Comparison of ENCODE assay signal across 13 cellular contexts in genomic region chr6:72363844-72364740, GRCh38.
DNase-seq lines count a peak whose midpoint lies in the region; ATAC-seq and TF ChIP-seq lines count a peak whose summit lies in the region.
"Had no signal": no experiment of that assay in that cellular context is flagged by ENCODE, and none has a peak within 500 bp of the region (broad histone marks: within the 10 kb centered on the region; RNA-seq: fewer than 3 reads in every experiment).

No MANE protein-coding gene starts in this region.

- H3K9me3 Mint-ChIP-seq in stimulated activated naive CD8-positive, alpha-beta T cell treated with anti-CD3 and anti-CD28 coated beads, Interleukin-15, amount 100 ng/mL, for 72 hours: no peaks in the 10 kb centered on the region
- H3K9me3 Mint-ChIP-seq: stimulated activated memory B cell treated with anti-CD40 and anti-IgM and Interleukin-4, amounts not matched to agents 10 μg/mL and 1 μg/mL and 100 μg/mL, for 72 hours had no signal

- ATAC-seq in SK-N-SH treated with all-trans-retinoic acid at 6 μM for 48 hours (peak; percentile 98), GM18858 (IDR thresholded peaks at IDR 0.05; ENCODE audit: unreplicated experiment) (no peak)
- no peak for ATAC-seq in stimulated activated naive CD8-positive, alpha-beta T cell treated with anti-CD3 and anti-CD28 coated beads, Interleukin-15, amount 100 ng/mL, for 72 hours
- ATAC-seq: stimulated activated memory B cell treated with anti-CD40 and anti-IgM and Interleukin-4, amounts not matched to agents 10 μg/mL and 1 μg/mL and 100 μg/mL, for 72 hours had no signal

- H3K4me3 Mint-ChIP-seq in stimulated activated naive CD8-positive, alpha-beta T cell treated with anti-CD3 and anti-CD28 coated beads, Interleukin-15, amount 100 ng/mL, for 72 hours: no peak overlapping the region
- H3K4me3 Mint-ChIP-seq: stimulated activated memory B cell treated with anti-CD40 and anti-IgM and Interleukin-4, amounts not matched to agents 10 μg/mL and 1 μg/mL and 100 μg/mL, for 72 hours had no signal

- no peak overlapping the region for H3K27ac Mint-ChIP-seq in stimulated activated naive CD8-positive, alpha-beta T cell treated with anti-CD3 and anti-CD28 coated beads, Interleukin-15, amount 100 ng/mL, for 72 hours
- H3K27ac Mint-ChIP-seq: stimulated activated memory B cell treated with anti-CD40 and anti-IgM and Interleukin-4, amounts not matched to agents 10 μg/mL and 1 μg/mL and 100 μg/mL, for 72 hours had no signal

- no peak overlapping the region for H3K4me3 ChIP-seq in fibroblast of villous mesenchyme (ENCODE audit: low read depth, low read length)
- H3K4me3 ChIP-seq in skeletal muscle cell (ENCODE audit: low read depth, low read length): no peak overlapping the region
- H3K4me3 ChIP-seq: cardiac muscle cell, right atrium auricular region had no signal

- no peaks in the 10 kb centered on the region for H3K4me1 Mint-ChIP-seq in stimulated activated naive CD8-positive, alpha-beta T cell treated with anti-CD3 and anti-CD28 coated beads, Interleukin-15, amount 100 ng/mL, for 72 hours

- peaks cover 7% of the 10 kb centered on the region for H3K27me3 Mint-ChIP-seq in stimulated activated naive CD8-positive, alpha-beta T cell treated with anti-CD3 and anti-CD28 coated beads, Interleukin-15, amount 100 ng/mL, for 72 hours
- H3K27me3 Mint-ChIP-seq: stimulated activated memory B cell treated with anti-CD40 and anti-IgM and Interleukin-4, amounts not matched to agents 10 μg/mL and 1 μg/mL and 100 μg/mL, for 72 hours had no signal

- TF ChIP-seq CTCF in fibroblast of villous mesenchyme (IDR thresholded peaks at IDR 0.05; ENCODE audit: insufficient read depth, low read depth, low read length): no peak

- DNase-seq in GM04503 (ENCODE audit: low read depth) (peak; percentile 85), fibroblast of villous mesenchyme (ENCODE audit: low read depth) (peak; percentile 69), skeletal muscle cell (ENCODE audit: low read depth) (peak; percentile 97), ureter (ENCODE audit: low spot score) (no peak)
- no peak for DNase-seq in stimulated activated naive CD8-positive, alpha-beta T cell treated with anti-CD3 and anti-CD28 coated beads, Interleukin-15, amount 100 ng/mL, for 72 hours
- DNase-seq in activated CD4-positive, alpha-beta T cell treated with anti-CD3 and anti-CD28 coated beads for 48 hours: no peak
- DNase-seq: NCI-H1436, SIG-M5 had no signal

TF ChIP-seq in SK-N-SH treated with all-trans-retinoic acid at 6 μM for 48 hours, 23 proteins besides CTCF, POLR2A, EP300 and RAD21:
- TF ChIP-seq ARNTL (CRISPR knock-in tag; IDR thresholded peaks at IDR 0.05; ENCODE audit: borderline replicate concordance, low read depth) (no peak), PPARA (CRISPR knock-in tag; IDR thresholded peaks at IDR 0.05; ENCODE audit: borderline replicate concordance) (no peak), ESRRG (CRISPR knock-in tag; IDR thresholded peaks at IDR 0.05) (no peak), RARB (CRISPR knock-in tag; IDR thresholded peaks at IDR 0.05) (peak; percentile 40; the same call in 1 of the 2 replicates), ISL1 (CRISPR knock-in tag; IDR thresholded peaks at IDR 0.05) (peak; percentile 54)
- TF ChIP-seq, protein P1, sequence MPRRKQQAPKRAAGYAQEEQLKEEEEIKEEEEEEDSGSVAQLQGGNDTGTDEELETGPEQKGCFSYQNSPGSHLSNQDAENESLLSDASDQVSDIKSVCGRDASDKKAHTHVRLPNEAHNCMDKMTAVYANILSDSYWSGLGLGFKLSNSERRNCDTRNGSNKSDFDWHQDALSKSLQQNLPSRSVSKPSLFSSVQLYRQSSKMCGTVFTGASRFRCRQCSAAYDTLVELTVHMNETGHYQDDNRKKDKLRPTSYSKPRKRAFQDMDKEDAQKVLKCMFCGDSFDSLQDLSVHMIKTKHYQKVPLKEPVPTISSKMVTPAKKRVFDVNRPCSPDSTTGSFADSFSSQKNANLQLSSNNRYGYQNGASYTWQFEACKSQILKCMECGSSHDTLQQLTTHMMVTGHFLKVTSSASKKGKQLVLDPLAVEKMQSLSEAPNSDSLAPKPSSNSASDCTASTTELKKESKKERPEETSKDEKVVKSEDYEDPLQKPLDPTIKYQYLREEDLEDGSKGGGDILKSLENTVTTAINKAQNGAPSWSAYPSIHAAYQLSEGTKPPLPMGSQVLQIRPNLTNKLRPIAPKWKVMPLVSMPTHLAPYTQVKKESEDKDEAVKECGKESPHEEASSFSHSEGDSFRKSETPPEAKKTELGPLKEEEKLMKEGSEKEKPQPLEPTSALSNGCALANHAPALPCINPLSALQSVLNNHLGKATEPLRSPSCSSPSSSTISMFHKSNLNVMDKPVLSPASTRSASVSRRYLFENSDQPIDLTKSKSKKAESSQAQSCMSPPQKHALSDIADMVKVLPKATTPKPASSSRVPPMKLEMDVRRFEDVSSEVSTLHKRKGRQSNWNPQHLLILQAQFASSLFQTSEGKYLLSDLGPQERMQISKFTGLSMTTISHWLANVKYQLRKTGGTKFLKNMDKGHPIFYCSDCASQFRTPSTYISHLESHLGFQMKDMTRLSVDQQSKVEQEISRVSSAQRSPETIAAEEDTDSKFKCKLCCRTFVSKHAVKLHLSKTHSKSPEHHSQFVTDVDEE (CRISPR knock-in tag; IDR thresholded peaks at IDR 0.05): no peak
TF ChIP-seq in SK-N-SH treated with all-trans-retinoic acid at 6 μM for 48 hours: peak in this region for 2.

Comparison
In these comparisons a context has a peak if more than half of its experiments do, and no peak if none do; other contexts are left out.
1. DNase-seq: peak in GM04503 (single experiment), fibroblast of villous mesenchyme (single experiment) and skeletal muscle cell (single experiment); none in stimulated activated naive CD8-positive, alpha-beta T cell treated with anti-CD3 and anti-CD28 coated beads, Interleukin-15, amount 100 ng/mL, for 72 hours (0 of 2), activated CD4-positive, alpha-beta T cell treated with anti-CD3 and anti-CD28 coated beads for 48 hours (single experiment) and ureter (single experiment).